In genomic region chr11:36376888-36377758, GRCh38 we compare ENCODE assay signal across 8 cellular contexts.
A peak's percentile ranks its signal among the peaks of the same experiment; 100 is the strongest.
DNase-seq lines count a peak whose midpoint lies in the region; ATAC-seq and TF ChIP-seq lines count a peak whose summit lies in the region.

No MANE protein-coding gene starts in this region.

- peaks cover 28 to 70% (median 43%) of the 10 kb centered on the region in 5 donors for H3K27me3 Mint-ChIP-seq in naive thymus-derived CD8-positive, alpha-beta T cell

- peak; percentile 49 for ATAC-seq in GM19397 (IDR thresholded peaks at IDR 0.05; ENCODE audit: unreplicated experiment)
- peak; percentile 23 to 41 for ATAC-seq in naive thymus-derived CD8-positive, alpha-beta T cell

- no peaks in the 10 kb centered on the region for H3K9me3 ChIP-seq in thymus (ENCODE audit: control insufficient read depth)

- peak overlapping the region; percentile 61 to 97 (median 80) for H3K4me3 Mint-ChIP-seq in naive thymus-derived CD8-positive, alpha-beta T cell

- TF ChIP-seq CTCF in AG09319 (IDR thresholded peaks at IDR 0.05; ENCODE audit: low read depth, low read length) (peak; percentile 64), fibroblast of mammary gland (conservative IDR thresholded peaks at IDR 0.05; ENCODE audit: control insufficient read depth, insufficient read depth, low read depth, low read length) (peak; percentile 48)

- DNase-seq in AG09319 (ENCODE audit: extremely low read depth, low read depth), result no peak
- DNase-seq in NCI-H1105 treated with DMSO at 0.1 percent for 48 hours (lab: John Stamatoyannopoulos, UW), result peak; percentile 33
- peak; percentile 19 for DNase-seq in activated T-cell treated with anti-CD3 and anti-CD28 coated beads for 4 hours
- DNase-seq in fibroblast of mammary gland (ENCODE audit: low read depth), result peak; percentile 41
- peak in 1 of 10 donors; percentile 52 for DNase-seq in naive thymus-derived CD8-positive, alpha-beta T cell
- DNase-seq in OCI-M1 (lab: John Stamatoyannopoulos, UW), result no peak

- peaks cover 5 to 50% (median 19%) of the 10 kb centered on the region in 4 donors for H3K4me1 Mint-ChIP-seq in naive thymus-derived CD8-positive, alpha-beta T cell

- peak overlapping the region; percentile 71 for H3K4me3 ChIP-seq in fibroblast of mammary gland (ENCODE audit: control insufficient read depth, low read depth, low read length)
- H3K4me3 ChIP-seq in thymus (ENCODE audit: low read length), result peak overlapping the region; percentile 61

- POLR2A ChIA-PET in naive thymus-derived CD8-positive, alpha-beta T cell (lab: Charles Lee), result no interaction called here

- peak overlapping the region in 5 of 10 donors; percentile 62 to 96 (median 82) for H3K27ac Mint-ChIP-seq in naive thymus-derived CD8-positive, alpha-beta T cell

- WGBS in thymus, result under 1% methylated on average over 68 of the region's 68 CpGs

- no peaks in the 10 kb centered on the region for H3K36me3 Mint-ChIP-seq in naive thymus-derived CD8-positive, alpha-beta T cell

- no peaks in the 10 kb centered on the region for H3K9me3 Mint-ChIP-seq in naive thymus-derived CD8-positive, alpha-beta T cell

- H3K4me1 ChIP-seq in thymus (ENCODE audit: control insufficient read depth, insufficient read depth, low read length), result no peaks in the 10 kb centered on the region

- no peaks in the 10 kb centered on the region for H3K36me3 ChIP-seq in thymus (ENCODE audit: control insufficient read depth, insufficient read depth)

- H3K27ac ChIP-seq in thymus (ENCODE audit: low read depth), result peak overlapping the region; percentile 2

- H3K27me3 ChIP-seq in thymus (ENCODE audit: control insufficient read depth, insufficient read depth), result peaks cover 11% of the 10 kb centered on the region

Comparison
In these comparisons a context has a peak if more than half of its experiments do, and no peak if none do; other contexts are left out.
1. DNase-seq: peak in NCI-H1105 treated with DMSO at 0.1 percent for 48 hours (single experiment), activated T-cell treated with anti-CD3 and anti-CD28 coated beads for 4 hours (single experiment) and fibroblast of mammary gland (single experiment); none in AG09319 (single experiment) and OCI-M1 (single experiment).